Comparison of ENCODE assay signal across 8 cellular contexts in the genomic region with DNA sequence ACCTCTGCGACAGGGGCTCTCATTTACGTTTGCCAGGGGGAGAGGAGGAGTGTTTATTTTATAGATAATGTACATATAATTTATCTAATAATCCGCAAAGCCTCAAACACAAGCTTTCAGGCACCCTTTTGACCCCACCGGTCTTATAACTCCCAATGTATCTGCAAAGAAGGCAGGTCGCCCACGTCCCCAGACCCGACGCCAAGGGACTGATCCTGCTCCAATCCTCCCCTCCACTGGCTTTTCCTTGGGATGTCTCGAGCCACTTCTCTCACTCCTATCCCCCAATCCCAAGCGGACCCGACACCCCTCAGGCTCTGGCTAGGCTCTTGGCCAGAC. TPM values are rescaled to one million over a fixed set of nuclear protein-coding genes. Genes with fewer than 3 reads are reported as not detected.
DNase-seq lines count a peak whose midpoint lies in the region; ATAC-seq and TF ChIP-seq lines count a peak whose summit lies in the region.

No MANE protein-coding gene starts in this region.

- H3K36me3 ChIP-seq in iPS-20b (ENCODE audit: insufficient read depth, low read depth, low read length), result peaks cover 23% of the 10 kb centered on the region

- peak overlapping the region; percentile 95 to 97 for H3K4me3 Mint-ChIP-seq in CD14-positive monocyte
- H3K4me3 Mint-ChIP-seq in activated T-cell treated with anti-CD3 and anti-CD28 coated beads, Interleukin-2, amount 50 U/mL, for 72 hours, result peak overlapping the region; percentile 97 to 100

- peaks cover 2% of the 10 kb centered on the region; the same call in 1 of the 2 replicates for H3K4me1 ChIP-seq in iPS-20b (ENCODE audit: insufficient read depth, low read length)

- H3K4me3 ChIP-seq in iPS-20b (ENCODE audit: low read length), result peak overlapping the region; percentile 89

- H3K27ac ChIP-seq in iPS-20b (ENCODE audit: low read length), result peak overlapping the region; percentile 97
- H3K27ac ChIP-seq in temporal lobe (ENCODE audit: low read depth, low read length), result peak overlapping the region; percentile 83

- H3K4me1 Mint-ChIP-seq in CD14-positive monocyte, result peaks cover 23% of the 10 kb centered on the region
- peaks cover 45% of the 10 kb centered on the region for H3K4me1 Mint-ChIP-seq in activated T-cell treated with anti-CD3 and anti-CD28 coated beads, Interleukin-2, amount 50 U/mL, for 72 hours (ENCODE audit: low read depth)

- no peaks in the 10 kb centered on the region for H3K27me3 ChIP-seq in iPS-20b (ENCODE audit: insufficient read depth, low read length)

- no peaks in the 10 kb centered on the region for H3K9me3 ChIP-seq in iPS-20b (ENCODE audit: insufficient read depth, low read depth, low read length)

- peak overlapping the region; percentile 95 to 99 (median 99) for H3K27ac Mint-ChIP-seq in CD14-positive monocyte
- H3K27ac Mint-ChIP-seq in activated T-cell treated with anti-CD3 and anti-CD28 coated beads, Interleukin-2, amount 50 U/mL, for 72 hours, result peak overlapping the region; percentile 99

- peak overlapping the region; percentile 98 for H3K9ac ChIP-seq in iPS-20b (ENCODE audit: low read depth, low read length)

- no peak for TF ChIP-seq CTCF in CD14-positive monocyte (IDR thresholded peaks at IDR 0.05)

- H3K36me3 Mint-ChIP-seq in CD14-positive monocyte, result peaks cover 21 to 28% of the 10 kb centered on the region in 2 donors
- H3K36me3 Mint-ChIP-seq in activated T-cell treated with anti-CD3 and anti-CD28 coated beads, Interleukin-2, amount 50 U/mL, for 72 hours (ENCODE audit: insufficient read depth in 2 of 2), result peaks cover 9 to 13% of the 10 kb centered on the region in 2 donors

- intact Hi-C loops in CD14-positive monocyte (cut with micrococcal nuclease), result loop anchor here in 1 of 2 donors (5.0 kb wide), 1 partner anchor 545 kb away; the partner anchor contains the start of gene SELENOK

- peaks cover 0 to 3% (median 0%) of the 10 kb centered on the region in 3 donors for H3K27me3 Mint-ChIP-seq in CD14-positive monocyte (ENCODE audit: low read depth in 3 of 3)
- H3K27me3 Mint-ChIP-seq in activated T-cell treated with anti-CD3 and anti-CD28 coated beads, Interleukin-2, amount 50 U/mL, for 72 hours (ENCODE audit: low read depth), result no peaks in the 10 kb centered on the region

- peak; percentile 3 for ATAC-seq in HG02840 (IDR thresholded peaks at IDR 0.05; ENCODE audit: low FRiP score, unreplicated experiment)
- peak; percentile 1 to 10 for ATAC-seq in activated T-cell treated with anti-CD3 and anti-CD28 coated beads, Interleukin-2, amount 50 U/mL, for 72 hours (replicated peaks in 1 of 2)
- ATAC-seq in GM19035 (IDR thresholded peaks at IDR 0.05; ENCODE audit: unreplicated experiment), result no peak

- DNase-seq in CD14-positive monocyte (ENCODE audit: low spot score) (no peak), NCI-H146 treated with DMSO at 0.1 percent for 48 hours (lab: John Stamatoyannopoulos, UW; ENCODE audit: unreplicated experiment) (no peak), DMS114 treated with DMSO at 0.1 percent for 48 hours (lab: John Stamatoyannopoulos, UW; ENCODE audit: unreplicated experiment) (no peak)
- no peak for DNase-seq in activated T-cell treated with anti-CD3 and anti-CD28 coated beads, Interleukin-2, amount 50 U/mL, for 72 hours

- H3K9me3 Mint-ChIP-seq in CD14-positive monocyte, result peaks cover 0 to 2% (median 0%) of the 10 kb centered on the region in 7 donors
- H3K9me3 Mint-ChIP-seq in activated T-cell treated with anti-CD3 and anti-CD28 coated beads, Interleukin-2, amount 50 U/mL, for 72 hours, result no peaks in the 10 kb centered on the region

RNA-seq across cellular contexts. Expression of gene DCP1A, which starts 0.5 kb away (rescaled TPM):
- polyA plus RNA-seq in CD14-positive monocyte, result 10 to 100 TPM; 19.3 to 25.4 TPM
- 10 to 100 TPM; 47.1 to 51.3 TPM for total RNA-seq in activated T-cell treated with anti-CD3 and anti-CD28 coated beads, Interleukin-2, amount 50 U/mL, for 72 hours
- 13.3 TPM for total RNA-seq in temporal lobe
